27 cellular contexts compared by ENCODE assay signal in the genomic region with DNA sequence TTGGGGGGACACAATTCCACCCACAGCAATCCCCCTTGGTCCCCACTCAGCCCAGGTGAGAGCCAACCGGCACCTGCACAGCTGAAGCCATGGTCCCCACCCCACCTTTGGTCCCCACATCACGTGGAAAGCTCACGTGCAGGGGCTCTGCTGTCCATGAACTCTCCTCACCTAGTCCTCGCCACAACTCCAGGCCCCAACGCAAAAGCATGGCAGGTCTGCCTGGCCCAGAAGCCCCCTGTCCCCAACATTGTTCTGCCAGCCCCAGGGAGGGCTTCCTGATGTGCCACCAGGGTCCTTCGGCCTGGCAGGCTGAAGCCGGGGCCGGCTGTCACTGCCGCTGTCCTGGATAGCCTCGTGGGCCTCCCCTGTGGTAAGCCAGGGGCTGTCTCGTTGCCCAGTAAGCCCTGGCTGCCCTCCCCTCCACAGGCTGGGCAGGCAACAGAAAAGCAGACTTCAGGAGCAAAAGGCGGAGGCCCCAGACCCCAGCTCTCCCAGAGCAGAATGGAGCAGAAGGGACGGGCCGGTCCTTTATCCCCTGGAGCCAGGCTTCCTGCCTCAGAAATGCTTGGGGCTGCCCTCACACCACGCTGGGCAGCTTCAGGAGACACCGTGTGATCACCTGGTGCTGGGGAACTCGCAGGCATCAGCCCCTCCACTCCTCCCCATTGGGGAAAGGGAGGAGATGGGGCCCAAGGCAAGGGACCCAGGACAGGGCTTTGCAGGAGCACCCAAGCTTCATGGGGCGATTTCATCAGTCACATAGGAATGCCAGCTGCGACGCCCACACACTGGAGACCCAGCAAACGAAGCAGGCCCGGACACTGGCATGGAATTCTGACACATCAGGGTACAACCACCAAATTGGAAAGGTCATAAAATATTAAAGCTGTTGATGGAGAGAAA.
DNase-seq lines count a peak whose midpoint lies in the region; ATAC-seq, FAIRE-seq and TF ChIP-seq lines count a peak whose summit lies in the region.
"Had no signal": no experiment of that assay in that cellular context is flagged by ENCODE, and none has a peak within 500 bp of the region (broad histone marks: within the 10 kb centered on the region; RNA-seq: fewer than 3 reads in every experiment).

No MANE protein-coding gene starts in this region.

- H3K56ac ChIP-seq in IMR-90 (ENCODE audit: extremely low read depth, insufficient read depth, low read length) (no peak overlapping the region), H1 (replicated peaks; ENCODE audit: insufficient read length, low read depth, low read length) (no peak overlapping the region)

- TF ChIP-seq RAD21 in IMR-90 (IDR thresholded peaks at IDR 0.05; ENCODE audit: low read length) = no peak
- no peak for TF ChIP-seq RAD21 in H1 (IDR thresholded peaks at IDR 0.05 in 1 of 2, conservative IDR thresholded peaks at IDR 0.05 in 1 of 2; ENCODE audit: low read depth in 2 of 2, low read length in 2 of 2)

- no peak overlapping the region for H3K23ac ChIP-seq in IMR-90 (ENCODE audit: low read depth, low read length)
- H3K23ac ChIP-seq in H1 (ENCODE audit: insufficient read length) = no peak overlapping the region

- H3K4ac ChIP-seq in IMR-90 (ENCODE audit: low read depth, low read length) (no peak overlapping the region), H1 (replicated peaks; ENCODE audit: insufficient read length, low read depth, low read length) (no peak overlapping the region)

- no TSS peak for BruUV-seq in IMR-90 (replicated peaks; lab: Mats Ljungman, UMichigan)

- no peak overlapping the region for H2BK120ac ChIP-seq in IMR-90 (ENCODE audit: low read depth, low read length)
- no peak overlapping the region for H2BK120ac ChIP-seq in H1 (replicated peaks; ENCODE audit: low read depth, low read length)

- H3K14ac ChIP-seq in IMR-90 (replicated peaks; ENCODE audit: low read depth, low read length) = no peak overlapping the region
- H3K14ac ChIP-seq in H1 (ENCODE audit: insufficient read length) = no peak overlapping the region

- H4K20me1 ChIP-seq in IMR-90 (ENCODE audit: insufficient read depth, low read length) (no peaks in the 10 kb centered on the region), H1 (replicated peaks in 1 of 2; ENCODE audit: control insufficient read depth in 1 of 2, insufficient read depth in 2 of 2, low read length in 2 of 2) (no peaks in the 10 kb centered on the region)

- peak; percentile 17 for DNase-seq in activated T-cell treated with anti-CD3 and anti-CD28 coated beads, Interleukin-2, amount 50 U/mL, for 24 hours
- DNase-seq in activated T-cell treated with anti-CD3 and anti-CD28 coated beads for 4 hours (no peak), IMR-90 (no peak), H1 (ENCODE audit: low read depth in 1 of 2, low spot score in 2 of 2) (no peak), sigmoid colon (peak; percentile 48), hippocampal formation (lab: John Stamatoyannopoulos, UW) (no peak), H54 (ENCODE audit: insufficient read length, low spot score) (no peak)
- DNase-seq: activated CD4-positive, alpha-beta T cell treated with anti-CD3 and anti-CD28 coated beads for 48 hours; COR-L47; mesenchymal stem cell; NCI-H146; NCI-H2107; nucleus accumbens; SIG-M5; substantia nigra; SW 1271; T-helper 9 cell had no signal

- no peak overlapping the region for H4K91ac ChIP-seq in IMR-90 (ENCODE audit: insufficient read depth, low read depth, low read length)
- H4K91ac ChIP-seq in H1 (replicated peaks; ENCODE audit: insufficient read length, low read length) = no peak overlapping the region

- no peak overlapping the region for H2AK9ac ChIP-seq in IMR-90 (replicated peaks; ENCODE audit: low read depth, low read length, poor library complexity)

- no peak overlapping the region for H3K4me3 Mint-ChIP-seq in activated T-cell treated with anti-CD3 and anti-CD28 coated beads, Interleukin-2, amount 50 U/mL, for 24 hours

- H2AFZ ChIP-seq in IMR-90 (replicated peaks; ENCODE audit: low read length, poor library complexity) = peak overlapping the region; percentile 11
- H2AFZ ChIP-seq in H1 (ENCODE audit: low read length) = no peak overlapping the region
- H2AFZ ChIP-seq: hepatocyte had no signal

- H3K4me1 ChIP-seq in IMR-90 (ENCODE audit: control insufficient read depth, insufficient read depth, low read length) = no peaks in the 10 kb centered on the region
- peaks cover 0 to 19% (median 8%) of the 10 kb centered on the region in 4 experiments; a peak in 6 of 7 replicates for H3K4me1 ChIP-seq in H1 (replicated peaks in 1 of 4; ENCODE audit: control insufficient read depth in 3 of 4, insufficient read depth in 4 of 4, low read length in 3 of 4)
- peaks cover 0 to 5% (median 0%) of the 10 kb centered on the region in 4 donors for H3K4me1 ChIP-seq in sigmoid colon
- H3K4me1 ChIP-seq: psoas muscle had no signal

- H3K27ac Mint-ChIP-seq in activated T-cell treated with anti-CD3 and anti-CD28 coated beads, Interleukin-2, amount 50 U/mL, for 24 hours = no peak overlapping the region
- H3K27ac Mint-ChIP-seq: stimulated activated memory B cell treated with anti-CD40 and anti-IgM and Interleukin-4, amounts not matched to agents 10 μg/mL and 1 μg/mL and 100 μg/mL, for 72 hours; type B pancreatic cell had no signal

- no peak overlapping the region for H3K4me2 ChIP-seq in IMR-90 (ENCODE audit: low read depth, low read length)
- H3K4me2 ChIP-seq in H1 (ENCODE audit: insufficient read depth in 1 of 2, low read depth in 2 of 2, low read length in 2 of 2) = no peak overlapping the region
- H3K4me2 ChIP-seq: hepatocyte had no signal

- ATAC-seq in IMR-90 (ENCODE audit: low read depth) (no peak), GM19397 (IDR thresholded peaks at IDR 0.05; ENCODE audit: unreplicated experiment) (no peak)
- ATAC-seq: HCT116; psoas muscle; stimulated activated memory B cell treated with anti-CD40 and anti-IgM and Interleukin-4, amounts not matched to agents 10 μg/mL and 1 μg/mL and 100 μg/mL, for 72 hours had no signal

- no peak overlapping the region for H3K18ac ChIP-seq in IMR-90 (ENCODE audit: low read depth, low read length)
- H3K18ac ChIP-seq in H1 (ENCODE audit: extremely low read depth, low read length) = no peak overlapping the region

- TF ChIP-seq CTCF in IMR-90 (conservative IDR thresholded peaks at IDR 0.05; ENCODE audit: low read depth, low read length) (no peak), H1 (IDR thresholded peaks at IDR 0.05; ENCODE audit: control extremely low read depth in 1 of 3, insufficient read depth in 1 of 3, low read depth in 1 of 3, low read length in 3 of 3) (no peak), sigmoid colon (IDR thresholded peaks at IDR 0.05) (no peak)

- H3K79me1 ChIP-seq in IMR-90 (ENCODE audit: low read depth in 1 of 2, low read length in 2 of 2) (no peaks in the 10 kb centered on the region), H1 (ENCODE audit: low read depth, low read length) (no peaks in the 10 kb centered on the region)

- H2BK5ac ChIP-seq in IMR-90 (ENCODE audit: low read depth, low read length, poor library complexity, severe bottlenecking) (no peak overlapping the region), H1 (ENCODE audit: low read depth, low read length) (no peak overlapping the region)

- H3K9me3 ChIP-seq in IMR-90 (ENCODE audit: control insufficient read depth, insufficient read depth, low read length) = peaks cover 3% of the 10 kb centered on the region; the same call in 1 of the 2 replicates
- H3K9me3 ChIP-seq in H1 (ENCODE audit: insufficient read depth in 2 of 2, low read depth in 1 of 2, low read length in 1 of 2) = peaks cover 0 to 9% of the 10 kb centered on the region in 2 experiments; a peak in 1 of 4 replicates
- no peaks in the 10 kb centered on the region for H3K9me3 ChIP-seq in sigmoid colon
- H3K9me3 ChIP-seq: psoas muscle had no signal

- H2BK12ac ChIP-seq in H1 (ENCODE audit: low read depth, low read length) = peak overlapping the region; percentile 55; the same call in 1 of the 2 replicates

- no peaks in the 10 kb centered on the region for H3K79me2 ChIP-seq in H1 (ENCODE audit: control insufficient read depth in 1 of 2, insufficient read depth in 2 of 2, low read length in 2 of 2)
- H3K79me2 ChIP-seq: hepatocyte had no signal

- peaks cover 6% of the 10 kb centered on the region for H3K4me1 Mint-ChIP-seq in activated T-cell treated with anti-CD3 and anti-CD28 coated beads, Interleukin-2, amount 50 U/mL, for 24 hours (ENCODE audit: low read depth)

- H2BK15ac ChIP-seq in IMR-90 (ENCODE audit: low read depth, low read length) = no peak overlapping the region
- H2BK15ac ChIP-seq in H1 (ENCODE audit: low read length) = no peak overlapping the region; the same call in 1 of the 2 replicates

- no peak for TF ChIP-seq EP300 in H1 (IDR thresholded peaks at IDR 0.05; ENCODE audit: borderline replicate concordance in 1 of 2, low read depth in 2 of 2, low read length in 2 of 2)
- TF ChIP-seq EP300 in sigmoid colon (IDR thresholded peaks at IDR 0.05) = no peak

- H3K27me3 Mint-ChIP-seq in activated T-cell treated with anti-CD3 and anti-CD28 coated beads, Interleukin-2, amount 50 U/mL, for 24 hours = peaks cover 68% of the 10 kb centered on the region

- no peaks in the 10 kb centered on the region; the same call in 1 of the 2 replicates for H3K9me1 ChIP-seq in IMR-90 (ENCODE audit: insufficient read depth, low read length)

- WGBS in IMR-90 (ENCODE audit: extremely low coverage in 2 of 2, insufficient read length in 1 of 2), 2 experiments = 66% methylated on average over 4 of the region's 22 CpGs; no CpG with 5 or more reads in 1 of the 2 experiments
- 88% methylated on average over 22 of the region's 22 CpGs; no CpG with 5 or more reads in 1 of the 2 experiments for WGBS in H1 (ENCODE audit: extremely low coverage in 1 of 2, insufficient coverage in 1 of 2, insufficient read length in 1 of 2, insufficient replicate concordance in 2 of 2, low coverage in 1 of 2, low lambda C conversion rate in 2 of 2, missing lambda C conversion rate in 1 of 2), 2 experiments
- WGBS in sigmoid colon, 2 donors = 71% methylated on average over 22 of the region's 22 CpGs

- H3K23me2 ChIP-seq in H1 (ENCODE audit: low read depth, low read length) = peaks cover 14% of the 10 kb centered on the region; the same call in 1 of the 2 replicates

- H3K9ac ChIP-seq in IMR-90 (ENCODE audit: low read depth, low read length) (no peak overlapping the region), H1 (replicated peaks in 1 of 4; ENCODE audit: extremely low read depth in 1 of 4, low read depth in 3 of 4, low read length in 3 of 4) (no peak overlapping the region)

- no peak overlapping the region for H3K4me3 ChIP-seq in IMR-90 (ENCODE audit: insufficient read depth, low read depth, low read length)
- H3K4me3 ChIP-seq in H1 (ENCODE audit: extremely low read depth in 1 of 4, insufficient read depth in 2 of 4, low read depth in 3 of 4, low read length in 4 of 4) = no peak overlapping the region
- H3K4me3 ChIP-seq in sigmoid colon = no peak overlapping the region
- H3K4me3 ChIP-seq: hepatocyte, psoas muscle had no signal

- H3K27me3 ChIP-seq in IMR-90 (ENCODE audit: control insufficient read depth, insufficient read depth, low read length) (peaks cover 62% of the 10 kb centered on the region), H1 (replicated peaks in 1 of 4; ENCODE audit: control insufficient read depth in 3 of 4, extremely low read depth in 1 of 4, insufficient read depth in 3 of 4, low read length in 3 of 4) (peaks cover 7 to 40% (median 27%) of the 10 kb centered on the region in 4 experiments), sigmoid colon (peaks cover 16 to 66% (median 63%) of the 10 kb centered on the region in 3 donors)

- in situ Hi-C loops in IMR-90 (cut with MboI; ENCODE audit: low sequenced_read_pairs) = no loop called here

- H4K5ac ChIP-seq in IMR-90 (ENCODE audit: low read depth, low read length) (no peak overlapping the region), H1 (ENCODE audit: insufficient read length, low read depth, low read length) (no peak overlapping the region)

- POLR2A ChIA-PET in IMR-90 (lab: Charles Lee; ENCODE audit: unreplicated experiment) = interaction anchor here (0.6 kb wide), 1 partner anchor 8 kb away, joined by 8 read pairs; no protein-coding TSS in a partner anchor
- POLR2A ChIA-PET in H1 (lab: Charles Lee; ENCODE audit: partially characterized antibody) = interaction anchor here (0.9 kb wide), 1 partner anchor 78 kb away, joined by 3 read pairs; no protein-coding TSS in a partner anchor

- H3K36me3 Mint-ChIP-seq in activated T-cell treated with anti-CD3 and anti-CD28 coated beads, Interleukin-2, amount 50 U/mL, for 24 hours (ENCODE audit: low read depth) = no peaks in the 10 kb centered on the region
- H3K36me3 Mint-ChIP-seq: stimulated activated memory B cell treated with anti-CD40 and anti-IgM and Interleukin-4, amounts not matched to agents 10 μg/mL and 1 μg/mL and 100 μg/mL, for 72 hours; type B pancreatic cell had no signal

- TF ChIP-seq POLR2A in IMR-90 (IDR thresholded peaks at IDR 0.05; ENCODE audit: low read depth, low read length) = no peak
- TF ChIP-seq POLR2A in H1 (IDR thresholded peaks at IDR 0.05; ENCODE audit: control extremely low read depth in 1 of 2, low read depth in 2 of 2, low read length in 2 of 2) = no peak
- no peak for TF ChIP-seq POLR2A in sigmoid colon (IDR thresholded peaks at IDR 0.05)
- no peak for TF ChIP-seq POLR2A in H54 (IDR thresholded peaks at IDR 0.05; ENCODE audit: low read depth, low read length)

- H3K9me3 Mint-ChIP-seq in activated T-cell treated with anti-CD3 and anti-CD28 coated beads, Interleukin-2, amount 50 U/mL, for 24 hours = no peaks in the 10 kb centered on the region
- H3K9me3 Mint-ChIP-seq: stimulated activated memory B cell treated with anti-CD40 and anti-IgM and Interleukin-4, amounts not matched to agents 10 μg/mL and 1 μg/mL and 100 μg/mL, for 72 hours; type B pancreatic cell had no signal

- CTCF ChIA-PET in IMR-90 (lab: Yijun Ruan, JAX) (interaction anchor here (1.4 kb wide), 1 partner anchor 73 kb away, joined by 4 read pairs; no protein-coding TSS in a partner anchor), H1 (lab: Charles Lee; ENCODE audit: partially characterized antibody) (interaction anchor here (0.6 to 2.7 kb wide), 10 partner anchors 9 to 88 kb away, joined by 3 to 12 read pairs (median 4); no protein-coding TSS in a partner anchor)

- H3K27ac ChIP-seq in IMR-90 (ENCODE audit: insufficient read depth, low read length) (no peak overlapping the region), H1 (ENCODE audit: low read depth, low read length) (no peak overlapping the region), sigmoid colon (no peak overlapping the region)
- H3K27ac ChIP-seq: 22Rv1, C4-2B, hepatocyte, psoas muscle, VCaP had no signal

- no peak overlapping the region for H2AK5ac ChIP-seq in IMR-90 (ENCODE audit: low read depth, low read length)
- no peak overlapping the region for H2AK5ac ChIP-seq in H1 (ENCODE audit: low read depth, low read length)

- dilution Hi-C loops in IMR-90 (cut with HindIII; ENCODE audit: low sequenced_read_pairs, unreplicated experiment) = no loop called here

- no peak overlapping the region for H2BK20ac ChIP-seq in IMR-90 (ENCODE audit: low read depth, low read length)
- 0 out of 2 replicates have a peak overlapping the region, but pooled peaks have one; percentile 72 for H2BK20ac ChIP-seq in H1 (ENCODE audit: low read length)

- FAIRE-seq in H1 (lab: Jason Lieb, UNC) (no peak), H54 (lab: Jason Lieb, UNC) (no peak)
- FAIRE-seq: frontal cortex had no signal

- H3K36me3 ChIP-seq in IMR-90 (ENCODE audit: control insufficient read depth, insufficient read depth, low read length) (no peaks in the 10 kb centered on the region), H1 (ENCODE audit: control insufficient read depth in 2 of 4, insufficient read depth in 4 of 4, low read length in 3 of 4) (no peaks in the 10 kb centered on the region), sigmoid colon (no peaks in the 10 kb centered on the region)

- intact Hi-C loops in IMR-90 (cut with micrococcal nuclease) (loop anchor here (5.0 kb wide), 1 partner anchor 72 kb away; no protein-coding TSS in a partner anchor), sigmoid colon (cut with DNase I) (no loop called here)

- H4K8ac ChIP-seq in IMR-90 (ENCODE audit: low read depth in 2 of 2, low read length in 2 of 2) (no peak overlapping the region), H1 (ENCODE audit: extremely low read depth, insufficient read depth, low read length) (no peak overlapping the region)

Comparison
In these comparisons a context has a peak if more than half of its experiments do, and no peak if none do; other contexts are left out.
1. DNase-seq: peak in activated T-cell treated with anti-CD3 and anti-CD28 coated beads, Interleukin-2, amount 50 U/mL, for 24 hours (single experiment) and sigmoid colon (single experiment); none in activated T-cell treated with anti-CD3 and anti-CD28 coated beads for 4 hours (single experiment), IMR-90 (single experiment), H1 (0 of 2), hippocampal formation (0 of 2) and H54 (single experiment).